8 cellular contexts compared by ENCODE assay signal in the genomic region with DNA sequence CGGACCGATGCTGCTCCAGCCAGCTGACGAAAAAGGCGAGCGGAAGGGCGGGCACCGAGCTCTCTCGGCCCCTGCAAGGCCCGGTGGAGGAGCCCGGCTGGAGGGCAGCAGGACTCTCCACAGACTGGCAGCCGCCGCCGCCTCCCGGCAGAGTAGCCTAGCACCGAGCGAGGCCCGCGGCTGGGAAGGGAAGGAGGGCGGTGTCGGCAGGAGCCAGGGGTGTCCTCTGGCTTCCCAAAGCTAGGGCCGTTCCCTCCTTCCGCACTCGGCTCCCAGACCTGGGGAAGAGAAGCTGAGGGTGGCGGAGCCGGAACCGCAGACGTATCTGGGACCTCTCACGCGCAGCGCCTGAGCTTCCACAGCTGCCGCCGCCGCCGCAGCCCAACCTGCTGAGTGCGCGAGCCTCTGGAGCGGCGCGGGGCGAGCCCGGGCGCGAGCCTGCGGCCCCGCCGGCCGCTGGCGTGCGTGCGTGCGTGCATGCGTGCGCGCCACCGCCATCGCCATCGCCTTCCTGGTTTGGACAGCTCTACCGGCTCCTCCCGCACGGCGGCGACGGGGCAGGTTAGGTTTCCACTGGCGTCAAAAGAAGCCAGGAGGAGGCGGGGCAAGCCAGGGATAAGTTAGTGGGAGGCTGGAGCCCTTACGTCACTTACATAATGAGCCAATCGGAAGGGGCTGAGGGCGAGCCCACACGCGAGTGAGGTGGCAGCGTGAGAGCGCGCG. TPM values are rescaled to one million over a fixed set of nuclear protein-coding genes. Genes with fewer than 3 reads are reported as not detected.
DNase-seq lines count a peak whose midpoint lies in the region; ATAC-seq, FAIRE-seq and TF ChIP-seq lines count a peak whose summit lies in the region.

RAB6A (minus strand) TSS at position 395 of the 723 bp plus-strand sequence. CDS start 439 bp downstream, outside the sequence.

- no peaks in the 10 kb centered on the region for H3K9me2 ChIP-seq in Karpas-422 (replicated peaks; ENCODE audit: insufficient read depth, low read length)

- peak; percentile 74 for FAIRE-seq in RCC 7860 (lab: Jason Lieb, UNC)

- H3K9me3 ChIP-seq in Karpas-422 (ENCODE audit: low read length), result no peaks in the 10 kb centered on the region
- no peaks in the 10 kb centered on the region for H3K9me3 ChIP-seq in esophagus muscularis mucosa

- peak; percentile 99 for DNase-seq in Daoy (ENCODE audit: low read depth)
- peak; percentile 100 for DNase-seq in Karpas-422
- DNase-seq in RCC 7860 (ENCODE audit: low spot score), result peak; percentile 98
- DNase-seq in activated T-cell treated with anti-CD3 and anti-CD28 coated beads, Interleukin-2, amount 50 U/mL, for 72 hours, result peak; percentile 99 to 100
- DNase-seq in esophagus muscularis mucosa (ENCODE audit: extremely low spot score), result peak; percentile 100
- peak; percentile 100 for DNase-seq in myocyte (ENCODE audit: low read depth)
- peak; percentile 98 to 100 for DNase-seq in stimulated activated CD8-positive, alpha-beta memory T cell treated with anti-CD3 and anti-CD28 coated beads, Interleukin-7, amount 100 ng/mL, for 48 hours (ENCODE audit: extremely low read depth in 1 of 2, low read depth in 1 of 2)

- H3K4me1 Mint-ChIP-seq in activated T-cell treated with anti-CD3 and anti-CD28 coated beads, Interleukin-2, amount 50 U/mL, for 72 hours (ENCODE audit: low read depth), result peaks cover 36% of the 10 kb centered on the region

- H3K4me2 ChIP-seq in Karpas-422 (ENCODE audit: low read depth, low read length, poor library complexity, severe bottlenecking), result peak within 1 kb of the TSS; percentile 91

- peak within 1 kb of the TSS; percentile 92 for H3K27ac Mint-ChIP-seq in activated T-cell treated with anti-CD3 and anti-CD28 coated beads, Interleukin-2, amount 50 U/mL, for 72 hours

- peak in 2 of 3 experiments; percentile 46 to 49 for TF ChIP-seq CTCF in esophagus muscularis mucosa (IDR thresholded peaks at IDR 0.05)

- peak; percentile 90 for ATAC-seq in GM21825 (IDR thresholded peaks at IDR 0.05; ENCODE audit: unreplicated experiment)
- ATAC-seq in activated T-cell treated with anti-CD3 and anti-CD28 coated beads, Interleukin-2, amount 50 U/mL, for 72 hours (replicated peaks in 1 of 2), result peak; percentile 92 to 94

- peaks cover 16% of the 10 kb centered on the region; the same call in 1 of the 2 replicates for H4K20me1 ChIP-seq in Karpas-422 (ENCODE audit: insufficient read depth, low read depth, low read length)

- peak within 1 kb of the TSS; percentile 91 to 98 for H3K4me3 Mint-ChIP-seq in activated T-cell treated with anti-CD3 and anti-CD28 coated beads, Interleukin-2, amount 50 U/mL, for 72 hours

- peak within 1 kb of the TSS; percentile 87 for H3K9ac ChIP-seq in Karpas-422 (ENCODE audit: low read length)

- WGBS in esophagus muscularis mucosa, result 2% methylated on average over 32 of the region's 74 CpGs

- H3K9me3 Mint-ChIP-seq in activated T-cell treated with anti-CD3 and anti-CD28 coated beads, Interleukin-2, amount 50 U/mL, for 72 hours, result no peaks in the 10 kb centered on the region

- H3K4me3 ChIP-seq in Karpas-422 (ENCODE audit: low read length), result peak within 1 kb of the TSS; percentile 93
- peak within 1 kb of the TSS; percentile 85 to 98 (median 92) for H3K4me3 ChIP-seq in esophagus muscularis mucosa

- peak; percentile 62 for TF ChIP-seq POLR2A in esophagus muscularis mucosa (IDR thresholded peaks at IDR 0.05; ENCODE audit: low read depth)

- H2AFZ ChIP-seq in Karpas-422 (ENCODE audit: low read length), result peak within 1 kb of the TSS; percentile 33; the same call in 1 of the 2 replicates

- H3K4me1 ChIP-seq in Karpas-422 (ENCODE audit: low read length) (peaks cover 27% of the 10 kb centered on the region), esophagus muscularis mucosa (peaks cover 12 to 42% (median 36%) of the 10 kb centered on the region in 4 donors)

- no peaks in the 10 kb centered on the region for H3K27me3 Mint-ChIP-seq in activated T-cell treated with anti-CD3 and anti-CD28 coated beads, Interleukin-2, amount 50 U/mL, for 72 hours (ENCODE audit: low read depth)

- H3K27ac ChIP-seq in Karpas-422 (ENCODE audit: low read length) (peak within 1 kb of the TSS; percentile 48), esophagus muscularis mucosa (replicated peaks in 1 of 4) (peak within 1 kb of the TSS; percentile 97 to 99 (median 98))

- peaks cover 0 to 3% of the 10 kb centered on the region in 2 donors for H3K36me3 Mint-ChIP-seq in activated T-cell treated with anti-CD3 and anti-CD28 coated beads, Interleukin-2, amount 50 U/mL, for 72 hours (ENCODE audit: insufficient read depth in 2 of 2)

- peaks cover 48% of the 10 kb centered on the region for H3K79me2 ChIP-seq in Karpas-422 (ENCODE audit: low read length)

- intact Hi-C loops in esophagus muscularis mucosa (cut with DNase I), result no loop called here

- no peaks in the 10 kb centered on the region for H3K27me3 ChIP-seq in Karpas-422 (ENCODE audit: low read length)
- H3K27me3 ChIP-seq in esophagus muscularis mucosa, result no peaks in the 10 kb centered on the region

- no peak for TF ChIP-seq EP300 in esophagus muscularis mucosa (IDR thresholded peaks at IDR 0.05)

- H3K36me3 ChIP-seq in Karpas-422 (ENCODE audit: insufficient read depth, low read length) (peaks cover 4% of the 10 kb centered on the region; the same call in 1 of the 2 replicates), esophagus muscularis mucosa (no peaks in the 10 kb centered on the region)

RNA-seq across cellular contexts. Expression of gene RAB6A, which starts in this region (rescaled TPM):
- 46.0 and 57.3 TPM in 2 replicates for total RNA-seq in Daoy (2014; rRNA removed; shearing (Covaris generic))
- 50.9 and 76.3 TPM in 2 replicates for total RNA-seq in Karpas-422 (2014; rRNA removed; shearing (Covaris generic); ENCODE audit: low replicate concordance)
- total RNA-seq in activated T-cell treated with anti-CD3 and anti-CD28 coated beads, Interleukin-2, amount 50 U/mL, for 72 hours, result 10 to 100 TPM; 63.6 to 73.7 TPM
- total RNA-seq in esophagus muscularis mucosa, result 100 to 1,000 TPM; 107 to 161 (median 134) TPM
- 140 and 142 TPM in 2 replicates for total RNA-seq in myocyte
- polyA plus RNA-seq in myocyte (2012), result 90.1 TPM

Comparison
In these comparisons a context has a peak if more than half of its experiments do, and no peak if none do; other contexts are left out.
1. Peak in every context shown above with its lines: DNase-seq, ATAC-seq, H3K4me3 ChIP-seq and H3K27ac ChIP-seq.